Comparison of ENCODE assay signal across 8 cellular contexts in genomic region chr5:141186897-141187512, GRCh38. TPM values are rescaled to one million over a fixed set of nuclear protein-coding genes. Genes with fewer than 3 reads are reported as not detected.
DNase-seq lines count a peak whose midpoint lies in the region; ATAC-seq and TF ChIP-seq lines count a peak whose summit lies in the region.

PCDHB9 (plus strand) TSS chr5:141187161; CDS start chr5:141187319, 158 bp downstream.

- H3K27ac ChIP-seq in HL-60 (replicated peaks) (no peak within 1 kb of the TSS), esophagus squamous epithelium (no peak within 1 kb of the TSS), aorta (ENCODE audit: low read depth in 1 of 2, low read length in 2 of 2) (no peak within 1 kb of the TSS)

- no peak for TF ChIP-seq POLR2A in esophagus squamous epithelium (IDR thresholded peaks at IDR 0.05)

- peak; percentile 63 for DNase-seq in COR-L47 (lab: John Stamatoyannopoulos, UW)
- DNase-seq in HL-60 (ENCODE audit: low read depth in 1 of 2, low spot score in 1 of 2): no peak
- DNase-seq in SK-MEL-5 (ENCODE audit: low read depth, low spot score): peak; percentile 48
- DNase-seq in esophagus squamous epithelium (lab: John Stamatoyannopoulos, UW): no peak
- DNase-seq in stimulated activated CD8-positive, alpha-beta memory T cell treated with anti-CD3 and anti-CD28 coated beads, Interleukin-12 subunit alpha, Interleukin-12 subunit beta, amount 100 ng/mL, for 1 hour (ENCODE audit: low read depth): peak; percentile 10
- no peak for DNase-seq in aorta

- 23 to 27% methylated on average over 7 to 9 of the region's 9 CpGs for WGBS in esophagus squamous epithelium, 2 donors
- 15 to 19% methylated on average over 9 of the region's 9 CpGs for WGBS in aorta, 2 donors

- H3K36me3 ChIP-seq in esophagus squamous epithelium (no peaks in the 10 kb centered on the region), aorta (ENCODE audit: control insufficient read depth in 1 of 2, insufficient read depth in 2 of 2, low read length in 1 of 2) (no peaks in the 10 kb centered on the region)

- H3K27me3 ChIP-seq in HL-60 (ENCODE audit: insufficient read depth, poor library complexity, severe bottlenecking) (no peaks in the 10 kb centered on the region), esophagus squamous epithelium (peaks cover 0 to 33% (median 0%) of the 10 kb centered on the region in 4 donors), aorta (ENCODE audit: control insufficient read depth in 1 of 2, insufficient read depth in 2 of 2, low read length in 1 of 2) (no peaks in the 10 kb centered on the region)

- intact Hi-C loops in esophagus squamous epithelium (cut with DNase I) (no loop called here), aorta (cut with DNase I) (no loop called here)

- ATAC-seq in aorta (ENCODE audit: low FRiP score): no peak
- no peak for ATAC-seq in GM21723 (IDR thresholded peaks at IDR 0.05; ENCODE audit: unreplicated experiment)
- ATAC-seq in HG03469 (IDR thresholded peaks at IDR 0.05; ENCODE audit: unreplicated experiment): no peak

- peak; percentile 23 for TF ChIP-seq CTCF in HL-60 (IDR thresholded peaks at IDR 0.05; ENCODE audit: insufficient read depth, low read length)
- peak in 4 of 6 experiments; percentile 9 to 37 (median 19) for TF ChIP-seq CTCF in esophagus squamous epithelium (IDR thresholded peaks at IDR 0.05)

- H3K9me3 ChIP-seq in esophagus squamous epithelium (peaks cover 0 to 80% (median 36%) of the 10 kb centered on the region in 3 donors), aorta (ENCODE audit: control insufficient read depth, low read length) (peaks cover 21% of the 10 kb centered on the region)

- H3K4me3 ChIP-seq in HL-60 (replicated peaks; ENCODE audit: insufficient read depth, low read length) (no peak within 1 kb of the TSS), esophagus squamous epithelium (peak within 1 kb of the TSS in 2 of 4 donors; percentile 11 to 43), aorta (ENCODE audit: low read length in 2 of 2) (no peak within 1 kb of the TSS)

- in situ Hi-C loops in SK-MEL-5 (cut with HindIII; ENCODE audit: low pct_unique_long_range_greater_than_20kb, low sequenced_read_pairs): no loop called here

- no peaks in the 10 kb centered on the region for H3K4me1 ChIP-seq in esophagus squamous epithelium
- H3K4me1 ChIP-seq in aorta (ENCODE audit: control insufficient read depth in 1 of 2, insufficient read depth in 2 of 2, low read length in 2 of 2): no peaks in the 10 kb centered on the region

RNA-seq across cellular contexts. Expression of gene PCDHB9, which starts in this region (rescaled TPM):
- 0.05 and 0.90 TPM in 2 replicates for total RNA-seq in SK-MEL-5 (2014; rRNA removed; shearing (Covaris generic))
- polyA plus RNA-seq in SK-MEL-5 (2015; cell fraction: cytosol; rRNA removed): 0.65 and 0.81 TPM in 2 replicates
- polyA plus RNA-seq in SK-MEL-5 (2015; cell fraction: nucleus; rRNA removed): 0.34 and 1.4 TPM in 2 replicates
- total RNA-seq in esophagus squamous epithelium (under 1 TPM in 3 of 4 donors, not detected in 1; 0.30 to 0.57 (median 0.44) TPM), aorta (1 to 10 TPM; 3.0 to 3.8 TPM)
- 1 to 10 TPM in 1 of 2 donors, under 1 TPM in 1; 0.25 to 2.1 TPM for polyA plus RNA-seq in aorta

Comparison
In these comparisons a context has a peak if more than half of its experiments do, and no peak if none do; other contexts are left out.
1. DNase-seq: peak in COR-L47 (single experiment), SK-MEL-5 (single experiment) and stimulated activated CD8-positive, alpha-beta memory T cell treated with anti-CD3 and anti-CD28 coated beads, Interleukin-12 subunit alpha, Interleukin-12 subunit beta, amount 100 ng/mL, for 1 hour (single experiment); none in HL-60 (0 of 2), esophagus squamous epithelium (single experiment) and aorta (0 of 2).